ENCODE assay signal across 28 cellular contexts in the genomic region with DNA sequence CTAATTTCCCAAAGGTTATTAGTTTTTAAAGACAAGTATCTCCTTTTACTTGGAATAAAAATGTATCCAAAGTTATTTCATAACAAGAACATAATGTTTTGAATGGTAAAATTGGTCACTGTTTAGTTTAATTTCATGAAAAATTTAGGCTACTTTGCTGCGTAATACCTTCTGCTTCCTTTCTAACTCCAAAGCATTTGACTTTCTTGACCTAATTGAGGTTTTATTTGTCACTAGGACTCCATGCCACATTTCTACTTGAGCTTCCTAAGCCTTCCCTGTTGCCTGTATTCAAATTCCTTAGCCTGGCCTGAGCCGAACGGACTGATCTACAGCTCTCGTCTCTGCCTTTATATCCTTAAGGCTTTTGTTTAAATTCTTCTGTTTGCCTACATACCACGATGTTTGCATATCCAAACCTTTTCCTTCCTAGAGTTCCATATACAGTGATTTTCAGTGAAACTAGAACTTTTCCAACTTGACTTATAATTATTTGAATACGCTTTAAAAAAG. TPM values are rescaled to one million over a fixed set of nuclear protein-coding genes. Genes with fewer than 3 reads are reported as not detected.
DNase-seq lines count a peak whose midpoint lies in the region; ATAC-seq and TF ChIP-seq lines count a peak whose summit lies in the region.
"Had no signal": no experiment of that assay in that cellular context is flagged by ENCODE, and none has a peak within 500 bp of the region (broad histone marks: within the 10 kb centered on the region; RNA-seq: fewer than 3 reads in every experiment).

No MANE protein-coding gene starts in this region.

- in situ Hi-C loops in transverse colon (cut with MboI; ENCODE audit: low pct_ligation_motif_present in 1 of 4, low pct_unique_long_range_greater_than_20kb in 1 of 4, low sequenced_read_pairs in 3 of 4) = loop anchor here in 2 of 4 donors (10.0 to 25.0 kb wide), 2 partner anchors 191 to 214 kb away; no protein-coding TSS in a partner anchor

- DNase-seq in NCI-H526 (lab: John Stamatoyannopoulos, UW) (peak; percentile 21 to 40), esophagus muscularis mucosa (ENCODE audit: extremely low spot score) (no peak), transverse colon (no peak), T-helper 2 cell (no peak)
- DNase-seq in activated T-cell treated with anti-CD3 and anti-CD28 coated beads, Interleukin-2, amount 50 U/mL, for 1 hour = no peak
- DNase-seq: activated CD4-positive, alpha-beta T cell treated with anti-CD3 and anti-CD28 coated beads for 1 hour; activated CD8-positive, alpha-beta T cell treated with anti-CD3 and anti-CD28 coated beads, Interleukin-2, amount 10 ng/mL, durations not matched to agents 7 days and 5 days; activated gamma-delta T cell; brain microvascular endothelial cell; colonic mucosa; effector memory CD8-positive, alpha-beta T cell; gastrocnemius medialis; hypothalamus; KBM-7; left ventricle myocardium inferior; midbrain; MM.1S; NCI-H1417 treated with DMSO at 0.1 percent for 48 hours; NCI-H2081 treated with DMSO at 0.1 percent for 48 hours; SHP77; SW 1271; testis had no signal

- H3K9me3 ChIP-seq in esophagus muscularis mucosa (no peaks in the 10 kb centered on the region), transverse colon (no peaks in the 10 kb centered on the region)
- H3K9me3 ChIP-seq: colonic mucosa, gastrocnemius medialis, left ventricle myocardium inferior, testis had no signal

- no peaks in the 10 kb centered on the region for H3K4me1 Mint-ChIP-seq in nephron

- no peak for TF ChIP-seq EP300 in esophagus muscularis mucosa (IDR thresholded peaks at IDR 0.05)
- no peak for TF ChIP-seq EP300 in transverse colon (IDR thresholded peaks at IDR 0.05; ENCODE audit: low read depth)

- H3K36me3 Mint-ChIP-seq in nephron (ENCODE audit: low read depth) = peaks cover 44% of the 10 kb centered on the region
- H3K36me3 Mint-ChIP-seq: CD14-positive monocyte had no signal

- H3K9me3 Mint-ChIP-seq in nephron = no peaks in the 10 kb centered on the region
- H3K9me3 Mint-ChIP-seq: CD14-positive monocyte; effector memory CD8-positive, alpha-beta T cell; neural progenitor cell had no signal

- H3K27me3 ChIP-seq in esophagus muscularis mucosa (no peaks in the 10 kb centered on the region), transverse colon (no peaks in the 10 kb centered on the region)
- H3K27me3 ChIP-seq: brain microvascular endothelial cell, colonic mucosa, gastrocnemius medialis, neural progenitor cell, testis had no signal

- H3K36me3 ChIP-seq in esophagus muscularis mucosa (peaks cover 0 to 47% (median 7%) of the 10 kb centered on the region in 4 donors), transverse colon (no peaks in the 10 kb centered on the region)
- H3K36me3 ChIP-seq: colonic mucosa, gastrocnemius medialis, left ventricle myocardium inferior had no signal

- peak overlapping the region in 2 of 3 experiments; percentile 1 to 44 for H3K27ac Mint-ChIP-seq in nephron
- H3K27ac Mint-ChIP-seq: activated CD8-positive, alpha-beta T cell treated with anti-CD3 and anti-CD28 coated beads, Interleukin-2, amount 10 ng/mL, durations not matched to agents 7 days and 5 days; CD14-positive monocyte; effector memory CD8-positive, alpha-beta T cell; neural progenitor cell; progenitor cell of endocrine pancreas had no signal

- TF ChIP-seq CTCF in esophagus muscularis mucosa (IDR thresholded peaks at IDR 0.05) = no peak
- TF ChIP-seq CTCF in nephron (IDR thresholded peaks at IDR 0.05; ENCODE audit: unreplicated experiment in 3 of 3) = no peak
- TF ChIP-seq CTCF in transverse colon (IDR thresholded peaks at IDR 0.05) = no peak

- intact Hi-C loops in esophagus muscularis mucosa (cut with DNase I) (no loop called here), transverse colon (cut with DNase I; ENCODE audit: low total_unique reads) (loop anchor here (5.0 kb wide), 1 partner anchor 489 kb away; no protein-coding TSS in a partner anchor)

- H3K27ac ChIP-seq in esophagus muscularis mucosa (replicated peaks in 1 of 4) (peak overlapping the region; percentile 87 to 92 (median 88)), transverse colon (peak overlapping the region; percentile 70 to 85 (median 82))
- H3K27ac ChIP-seq: gastrocnemius medialis, left ventricle myocardium inferior, neural progenitor cell had no signal

- H3K27me3 Mint-ChIP-seq in nephron (ENCODE audit: low read depth) = no peaks in the 10 kb centered on the region
- H3K27me3 Mint-ChIP-seq: effector memory CD8-positive, alpha-beta T cell; progenitor cell of endocrine pancreas had no signal

- ATAC-seq in HG03139 (IDR thresholded peaks at IDR 0.05; ENCODE audit: unreplicated experiment) (no peak), HG02840 (IDR thresholded peaks at IDR 0.05; ENCODE audit: low FRiP score, unreplicated experiment) (no peak)
- ATAC-seq: activated CD8-positive, alpha-beta T cell treated with anti-CD3 and anti-CD28 coated beads, Interleukin-2, amount 10 ng/mL, durations not matched to agents 7 days and 5 days; effector memory CD8-positive, alpha-beta T cell; gastrocnemius medialis had no signal

- TF ChIP-seq POLR2A in esophagus muscularis mucosa (IDR thresholded peaks at IDR 0.05; ENCODE audit: low read depth) (no peak), transverse colon (IDR thresholded peaks at IDR 0.05) (no peak)

- H3K4me3 ChIP-seq in esophagus muscularis mucosa = no peak overlapping the region
- no peak overlapping the region for H3K4me3 ChIP-seq in transverse colon
- H3K4me3 ChIP-seq: colonic mucosa, gastrocnemius medialis, left ventricle myocardium inferior, neural progenitor cell, testis had no signal

- no peak overlapping the region for H3K4me3 Mint-ChIP-seq in nephron
- H3K4me3 Mint-ChIP-seq: activated CD8-positive, alpha-beta T cell treated with anti-CD3 and anti-CD28 coated beads, Interleukin-2, amount 10 ng/mL, durations not matched to agents 7 days and 5 days; CD14-positive monocyte; effector memory CD8-positive, alpha-beta T cell; neural progenitor cell had no signal

- peaks cover 5 to 86% (median 76%) of the 10 kb centered on the region in 4 donors for H3K4me1 ChIP-seq in esophagus muscularis mucosa
- peaks cover 10 to 40% (median 24%) of the 10 kb centered on the region in 4 donors for H3K4me1 ChIP-seq in transverse colon
- H3K4me1 ChIP-seq: neural progenitor cell, testis had no signal

- WGBS in esophagus muscularis mucosa = 48% methylated on average over 6 of the region's 6 CpGs
- WGBS in transverse colon (ENCODE audit: low coverage in 1 of 2), 2 donors = 40 to 46% methylated on average over 6 of the region's 6 CpGs

RNA-seq across cellular contexts. Expression of a gene that starts 25.1 kb away (rescaled TPM):
- 100 to 1,000 TPM; 119 to 262 (median 152) TPM for total RNA-seq in esophagus muscularis mucosa
- total RNA-seq in transverse colon = 10 to 100 TPM; 11.5 to 59.5 (median 14.4) TPM

Comparison
In these comparisons a context has a peak if more than half of its experiments do, and no peak if none do; other contexts are left out.
1. DNase-seq: peak in NCI-H526 (2 of 2); none in esophagus muscularis mucosa (single experiment), transverse colon (single experiment), activated T-cell treated with anti-CD3 and anti-CD28 coated beads, Interleukin-2, amount 50 U/mL, for 1 hour (single experiment) and T-helper 2 cell (0 of 5).